In the genomic region with DNA sequence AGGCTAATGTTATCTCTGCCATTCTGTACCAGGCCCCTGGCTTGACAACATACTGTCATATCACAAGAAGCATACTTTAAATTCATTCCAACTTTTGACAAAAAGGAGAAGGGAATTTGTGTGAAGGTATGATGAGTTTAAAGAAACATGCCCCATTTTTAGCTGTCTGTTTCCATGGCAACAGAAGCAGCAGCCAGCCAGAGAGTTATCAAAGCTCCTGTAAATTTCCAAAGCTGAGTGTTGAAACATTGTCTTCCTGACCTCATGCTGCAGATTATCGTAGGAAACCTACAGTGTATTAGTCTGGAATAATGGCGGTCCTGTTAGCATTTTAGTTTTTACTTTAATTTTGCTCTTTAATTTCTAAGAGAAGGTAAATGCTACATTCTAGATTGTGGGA, we compare ENCODE assay signal across 15 cellular contexts.
A peak's percentile ranks its signal among the peaks of the same experiment; 100 is the strongest.
DNase-seq lines count a peak whose midpoint lies in the region; ATAC-seq, FAIRE-seq and TF ChIP-seq lines count a peak whose summit lies in the region.
"Had no signal": no experiment of that assay in that cellular context is flagged by ENCODE, and none has a peak within 500 bp of the region (broad histone marks: within the 10 kb centered on the region; RNA-seq: fewer than 3 reads in every experiment).

No MANE protein-coding gene starts in this region.

- POLR2A ChIA-PET in GM12878 (lab: Charles Lee) = interaction anchor here (0.5 kb wide), 1 partner anchor 184 kb away, joined by 3 read pairs; no protein-coding TSS in a partner anchor

- RAD21 ChIA-PET in GM12878 (lab: Charles Lee; ENCODE audit: unreplicated experiment) = no interaction called here

- TF ChIP-seq RAD21 in GM12878 (IDR thresholded peaks at IDR 0.05; ENCODE audit: insufficient read depth, low read depth, low read length) = no peak

- DNase-seq in M059J (ENCODE audit: low read depth) = peak; percentile 10
- DNase-seq in GM12878 (ENCODE audit: low read depth, low spot score) = no peak
- DNase-seq in lower lobe of right lung = no peak
- no peak for DNase-seq in SHP77 treated with DMSO at 0.1 percent for 48 hours (lab: John Stamatoyannopoulos, UW)
- no peak for DNase-seq in activated T-cell treated with anti-CD3 and anti-CD28 coated beads for 4 hours
- DNase-seq: activated CD4-positive, alpha-beta T cell treated with anti-CD3 and anti-CD28 coated beads, Interleukin-2, amount 50 U/mL, for 1 hour; AML-193; effector memory CD4-positive, alpha-beta T cell; GM23248; kidney; NCI-H2081 treated with DMSO at 0.1 percent for 48 hours; retina had no signal

- no peak overlapping the region for H3K27ac ChIP-seq in BLaER1
- no peak overlapping the region for H3K27ac ChIP-seq in GM12878 (ENCODE audit: control insufficient read depth, insufficient read depth)
- H3K27ac ChIP-seq in lower lobe of right lung = peak overlapping the region; percentile 32
- H3K27ac ChIP-seq: GM23248 had no signal

- TF ChIP-seq CTCF in GM12878 (IDR thresholded peaks at IDR 0.05 in 2 of 3, conservative IDR thresholded peaks at IDR 0.05 in 1 of 3; ENCODE audit: control insufficient read depth in 2 of 3, extremely low read depth in 1 of 3, insufficient read depth in 1 of 3, low read depth in 3 of 3, low read length in 3 of 3) (no peak), lower lobe of right lung (IDR thresholded peaks at IDR 0.05) (no peak)

- H2AFZ ChIP-seq in GM12878 (ENCODE audit: control insufficient read depth, low read depth, low read length) = no peak overlapping the region
- H2AFZ ChIP-seq: GM23248 had no signal

- no peak overlapping the region for H3K4me3 ChIP-seq in BLaER1
- no peak overlapping the region for H3K4me3 ChIP-seq in GM12878
- H3K4me3 ChIP-seq in lower lobe of right lung = no peak overlapping the region
- H3K4me3 ChIP-seq: GM23248 had no signal

- SMC1A ChIA-PET in GM12878 (lab: Charles Lee; ENCODE audit: uncharacterized antibody, unreplicated experiment) = interaction anchor here (0.7 to 1.1 kb wide), 2 partner anchors 19 to 276 kb away, joined by 3 to 4 read pairs; a partner anchor contains a TSS

- no peak for FAIRE-seq in GM12878 (lab: Jason Lieb, UNC)
- FAIRE-seq: kidney had no signal

- H3K9me3 ChIP-seq in BLaER1 = peaks cover 14% of the 10 kb centered on the region
- no peaks in the 10 kb centered on the region; the same call in 2 of the 3 replicates for H3K9me3 ChIP-seq in GM12878 (replicated peaks; ENCODE audit: control insufficient read depth, insufficient read depth, low read length)
- no peaks in the 10 kb centered on the region for H3K9me3 ChIP-seq in lower lobe of right lung

- TF ChIP-seq EP300 in GM12878 (IDR thresholded peaks at IDR 0.05; ENCODE audit: borderline replicate concordance in 1 of 2, control insufficient read depth in 1 of 2, low read depth in 2 of 2, low read length in 2 of 2) = no peak

- no TSS peak for BruUV-seq in GM12878 (replicated peaks; lab: Mats Ljungman, UMichigan)

- TF ChIP-seq POLR2A in GM12878 (IDR thresholded peaks at IDR 0.05; ENCODE audit: low read depth, low read length) = no peak

- WGBS in GM12878 (ENCODE audit: insufficient coverage, insufficient replicate concordance, low lambda C conversion rate, missing lambda C conversion rate) = 100% methylated on average over 2 of the region's 2 CpGs

- no peaks in the 10 kb centered on the region for H3K27me3 ChIP-seq in BLaER1
- no peaks in the 10 kb centered on the region for H3K27me3 ChIP-seq in GM12878 (replicated peaks in 1 of 2; ENCODE audit: control insufficient read depth in 2 of 2, insufficient read depth in 2 of 2, low read length in 1 of 2)
- no peaks in the 10 kb centered on the region for H3K27me3 ChIP-seq in lower lobe of right lung (ENCODE audit: low read depth)

- in situ Hi-C loops in GM12878 (cut with MboI) = no loop called here

- H3K4me1 ChIP-seq in BLaER1 = peaks cover 24% of the 10 kb centered on the region
- peaks cover 19% of the 10 kb centered on the region for H3K4me1 ChIP-seq in GM12878 (ENCODE audit: control insufficient read depth, insufficient read depth, low read length)
- H3K4me1 ChIP-seq in lower lobe of right lung = peaks cover 9% of the 10 kb centered on the region

- CTCF ChIA-PET in GM12878 (lab: Yijun Ruan, JAX) = no interaction called here

- peak overlapping the region; percentile 20 for H3K4me2 ChIP-seq in BLaER1
- H3K4me2 ChIP-seq in GM12878 (ENCODE audit: control insufficient read depth, insufficient read depth) = no peak overlapping the region

- intact Hi-C loops in GM12878 (cut with micrococcal nuclease; ENCODE audit: unreplicated experiment) = no loop called here
- intact Hi-C loops in lower lobe of right lung (cut with DNase I) = no loop called here

- no peaks in the 10 kb centered on the region for H4K20me1 ChIP-seq in BLaER1
- H4K20me1 ChIP-seq in GM12878 (ENCODE audit: control insufficient read depth, insufficient read depth) = no peaks in the 10 kb centered on the region

- 0 out of 2 replicates have a peak, but pooled peaks cover 6% of the 10 kb centered on the region for H3K36me3 ChIP-seq in BLaER1
- H3K36me3 ChIP-seq in GM12878 (ENCODE audit: control insufficient read depth in 2 of 2, insufficient read depth in 2 of 2, low read length in 1 of 2) = no peaks in the 10 kb centered on the region
- H3K36me3 ChIP-seq in lower lobe of right lung = no peaks in the 10 kb centered on the region

- ATAC-seq in GM12878 (no peak), lower lobe of right lung (no peak), HG02610 (IDR thresholded peaks at IDR 0.05; ENCODE audit: unreplicated experiment) (no peak), GM18909 (IDR thresholded peaks at IDR 0.05; ENCODE audit: poor library complexity, unreplicated experiment) (no peak)

- H3K79me2 ChIP-seq in GM12878 (ENCODE audit: control insufficient read depth, insufficient read depth, low read length) = no peaks in the 10 kb centered on the region

- H3K9ac ChIP-seq in BLaER1 = no peak overlapping the region
- no peak overlapping the region for H3K9ac ChIP-seq in GM12878 (ENCODE audit: control insufficient read depth, insufficient read depth, low read length)
- H3K9ac ChIP-seq: GM23248 had no signal

TF ChIP-seq in GM12878, 131 proteins besides CTCF, POLR2A, EP300 and RAD21:
- TF ChIP-seq BMI1 (IDR thresholded peaks at IDR 0.05; ENCODE audit: borderline replicate concordance) (peak; percentile 85), SREBF2 (IDR thresholded peaks at IDR 0.05; ENCODE audit: low read length) (no peak), LARP7 (IDR thresholded peaks at IDR 0.05) (no peak)
